10 cellular contexts compared by ENCODE assay signal in the genomic region with DNA sequence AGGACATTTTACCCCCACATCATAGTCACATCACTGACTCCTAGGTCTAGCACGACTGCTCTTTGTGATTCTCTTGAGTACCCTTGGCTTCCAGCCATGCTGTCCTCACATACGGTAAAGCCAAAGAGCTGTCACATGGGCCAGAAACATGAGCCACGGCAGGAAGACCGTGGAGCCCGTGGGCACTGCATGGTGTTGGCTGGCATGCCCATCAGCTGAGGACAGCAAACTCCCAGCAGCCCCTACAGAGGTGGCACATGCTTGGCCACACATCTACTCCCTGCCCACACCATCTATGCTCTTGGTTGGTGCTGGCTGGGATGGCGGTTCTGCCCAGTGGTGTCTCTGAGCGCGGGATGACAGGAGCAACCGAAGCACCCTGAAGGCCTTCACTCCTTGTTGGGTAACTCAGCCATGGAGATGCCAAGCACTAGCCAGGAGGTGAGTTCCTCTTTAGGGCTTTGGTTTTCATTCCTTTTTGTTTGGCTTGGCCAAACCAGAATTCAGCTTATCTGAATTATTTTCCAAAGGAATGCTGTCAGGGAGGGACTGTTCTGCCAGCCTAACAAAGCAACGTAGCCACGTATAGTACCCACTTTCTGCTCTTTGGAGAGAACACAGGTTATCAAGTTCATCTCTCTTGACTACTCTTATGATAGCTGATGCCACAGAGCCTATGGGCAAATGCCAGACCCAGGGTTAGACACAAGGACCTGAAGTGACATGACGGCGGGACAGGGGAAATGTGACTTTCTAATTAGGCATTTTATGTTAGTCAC. TPM values are rescaled to one million over a fixed set of nuclear protein-coding genes. Genes with fewer than 3 reads are reported as not detected.
DNase-seq lines count a peak whose midpoint lies in the region; ATAC-seq and TF ChIP-seq lines count a peak whose summit lies in the region.
"Had no signal": no experiment of that assay in that cellular context is flagged by ENCODE, and none has a peak within 500 bp of the region (broad histone marks: within the 10 kb centered on the region; RNA-seq: fewer than 3 reads in every experiment).

No MANE protein-coding gene starts in this region.

- H3K4me3 ChIP-seq in ascending aorta, result no peak overlapping the region
- H3K4me3 ChIP-seq in hepatocyte, result no peak overlapping the region
- no peak overlapping the region for H3K4me3 ChIP-seq in thoracic aorta
- H3K4me3 ChIP-seq: dorsolateral prefrontal cortex had no signal

- ATAC-seq in thoracic aorta (ENCODE audit: insufficient number of reproducible peaks, low FRiP score, low read depth), result peak; percentile 11
- ATAC-seq in GM21423 (IDR thresholded peaks at IDR 0.05; ENCODE audit: unreplicated experiment), result no peak
- ATAC-seq in HG03039 (IDR thresholded peaks at IDR 0.05; ENCODE audit: unreplicated experiment), result no peak

- H3K4me1 ChIP-seq in ascending aorta (peaks cover 16 to 43% of the 10 kb centered on the region in 2 donors), hepatocyte (ENCODE audit: insufficient read depth) (peaks cover 11% of the 10 kb centered on the region), thoracic aorta (ENCODE audit: control insufficient read depth in 1 of 2, low read depth in 2 of 2) (peaks cover 39 to 47% of the 10 kb centered on the region in 2 donors)

- intact Hi-C loops in ascending aorta (cut with DNase I), result no loop called here

- TF ChIP-seq CTCF in ascending aorta (IDR thresholded peaks at IDR 0.05) (no peak), hepatocyte (IDR thresholded peaks at IDR 0.05; ENCODE audit: poor library complexity) (no peak), thoracic aorta (IDR thresholded peaks at IDR 0.05) (no peak)

- no peaks in the 10 kb centered on the region for H3K79me2 ChIP-seq in hepatocyte

- no peaks in the 10 kb centered on the region for H4K20me1 ChIP-seq in hepatocyte (ENCODE audit: insufficient read depth, poor library complexity, severe bottlenecking)

- H3K36me3 ChIP-seq in ascending aorta (peaks cover 52 to 81% of the 10 kb centered on the region in 2 donors), hepatocyte (replicated peaks; ENCODE audit: insufficient read depth, low read depth) (no peaks in the 10 kb centered on the region), thoracic aorta (peaks cover 50% of the 10 kb centered on the region)

- WGBS in hepatocyte (ENCODE audit: low lambda C conversion rate, missing lambda C conversion rate), result 88% methylated on average over 13 of the region's 13 CpGs

- DNase-seq in NCI-H524 (lab: John Stamatoyannopoulos, UW) (peak; percentile 35 to 57), NCI-H524 treated with DMSO at 0.1 percent for 48 hours (lab: John Stamatoyannopoulos, UW) (no peak), ascending aorta (ENCODE audit: low spot score in 2 of 2) (no peak), hepatocyte (ENCODE audit: low spot score) (no peak), thoracic aorta (ENCODE audit: low spot score) (no peak)
- no peak for DNase-seq in activated naive CD4-positive, alpha-beta T cell (lab: John Stamatoyannopoulos, UW)

- no peaks in the 10 kb centered on the region for H3K9me2 ChIP-seq in hepatocyte (replicated peaks; ENCODE audit: insufficient read depth)

- no peak overlapping the region for H2AFZ ChIP-seq in hepatocyte

- H3K27me3 ChIP-seq in ascending aorta (no peaks in the 10 kb centered on the region), hepatocyte (no peaks in the 10 kb centered on the region), thoracic aorta (replicated peaks; ENCODE audit: insufficient read depth) (no peaks in the 10 kb centered on the region)
- H3K27me3 ChIP-seq: dorsolateral prefrontal cortex had no signal

- H3K4me2 ChIP-seq in hepatocyte, result no peak overlapping the region

- H3K9me3 ChIP-seq in ascending aorta (no peaks in the 10 kb centered on the region), hepatocyte (ENCODE audit: low read depth) (no peaks in the 10 kb centered on the region), thoracic aorta (no peaks in the 10 kb centered on the region)

- H3K27ac ChIP-seq in ascending aorta (peak overlapping the region; percentile 73 to 79), hepatocyte (peak overlapping the region; percentile 23), thoracic aorta (peak overlapping the region; percentile 73 to 84)

RNA-seq across cellular contexts. Expression of gene TNFAIP1, which starts 10.0 kb away (rescaled TPM):
- total RNA-seq in ascending aorta (66.4 TPM), hepatocyte (25.4 and 37.6 TPM in 2 replicates), thoracic aorta (10 to 100 TPM; 43.3 to 66.1 TPM)
- polyA plus RNA-seq in hepatocyte, result 36.9 and 39.0 TPM in 2 replicates

RNA-seq across cellular contexts. Expression of gene IFT20, which starts 10.3 kb away (rescaled TPM):
- total RNA-seq in ascending aorta, result 13.6 TPM
- total RNA-seq in hepatocyte, result 49.9 and 62.4 TPM in 2 replicates
- 75.1 and 75.3 TPM in 2 replicates for polyA plus RNA-seq in hepatocyte
- total RNA-seq in thoracic aorta, result 10 to 100 TPM; 37.4 to 38.4 TPM

RNA-seq across cellular contexts. Expression of gene POLDIP2, which starts 11.7 kb away (rescaled TPM):
- total RNA-seq in ascending aorta (82.2 TPM), hepatocyte (81.6 and 82.9 TPM in 2 replicates), thoracic aorta (10 to 100 TPM; 54.9 to 68.2 TPM)
- polyA plus RNA-seq in hepatocyte, result 118 and 122 TPM in 2 replicates

RNA-seq across cellular contexts. Expression of gene SEBOX, which starts 19.4 kb away (rescaled TPM):
- total RNA-seq in ascending aorta, result not detected
- total RNA-seq in hepatocyte, result not detected in 2 replicates
- polyA plus RNA-seq in hepatocyte, result not detected in 2 replicates
- not detected for total RNA-seq in thoracic aorta
- total RNA-seq: dorsolateral prefrontal cortex, LHCN-M2 had no signal

RNA-seq across cellular contexts. Expression of gene VTN, which starts 24.5 kb away (rescaled TPM):
- 7.5 TPM for total RNA-seq in ascending aorta
- total RNA-seq in hepatocyte, result 1,128 and 1,263 TPM in 2 replicates
- polyA plus RNA-seq in hepatocyte, result 613 and 763 TPM in 2 replicates
- 1 to 10 TPM; 1.1 to 3.1 TPM for total RNA-seq in thoracic aorta

Comparison
In these comparisons a context has a peak if more than half of its experiments do, and no peak if none do; other contexts are left out.
1. DNase-seq: peak in NCI-H524 (2 of 2); none in NCI-H524 treated with DMSO at 0.1 percent for 48 hours (single experiment), ascending aorta (0 of 2), hepatocyte (single experiment), thoracic aorta (single experiment) and activated naive CD4-positive, alpha-beta T cell (0 of 4).
2. H3K27ac ChIP-seq: peak in every context shown above with its lines; median percentile 78 in thoracic aorta; 76 in ascending aorta; 23 in hepatocyte.